Comparison of ENCODE assay signal across 8 cellular contexts in genomic region chr7:102713691-102714080, GRCh38. TPM values are rescaled to one million over a fixed set of nuclear protein-coding genes. Genes with fewer than 3 reads are reported as not detected.
DNase-seq lines count a peak whose midpoint lies in the region; ATAC-seq, FAIRE-seq and TF ChIP-seq lines count a peak whose summit lies in the region.
"Not testable (repeated sequence)": the region's sequence is repeated elsewhere in the genome, so short reads cannot be mapped to it uniquely, and the experiment has no call there.

No MANE protein-coding gene starts in this region.

- H3K4me1 Mint-ChIP-seq in activated T-helper 2 cell treated with anti-CD3 and anti-CD28 coated beads, Interferon-gamma antibody, Interleukin-2, Interleukin-4, amounts not matched to agents 10 μg/mL and 5 μg/mL and 100 μg/mL, durations not matched to agents 14 hours and 24 hours and 36 hours (ENCODE audit: low read depth), result peaks cover 16% of the 10 kb centered on the region

- not testable (repeated sequence) for H3K9me3 ChIP-seq in Panc1 (ENCODE audit: control insufficient read depth, insufficient read depth, low read depth, low read length); HepG2 (ENCODE audit: low read length)

- TF ChIP-seq POLR2A in HepG2 (IDR thresholded peaks at IDR 0.05; ENCODE audit: insufficient read depth in 1 of 2, low read depth in 2 of 2, low read length in 2 of 2), result not testable (repeated sequence)

- not testable (repeated sequence) for DNase-seq in GM12865 (ENCODE audit: low read depth); Panc1 (ENCODE audit: low read depth, low spot score); activated T-helper 2 cell treated with anti-CD3 and anti-CD28 coated beads, Interferon-gamma antibody, Interleukin-2, Interleukin-4, amounts not matched to agents 10 μg/mL and 5 μg/mL and 100 μg/mL, durations not matched to agents 14 hours and 24 hours and 36 hours (ENCODE audit: low spot score); HepG2 (ENCODE audit: low spot score)

- FAIRE-seq in HepG2 (lab: Jason Lieb, UNC), result peak; percentile 55

- H3K4me2 ChIP-seq in HepG2 (ENCODE audit: low read depth, low read length), result not testable (repeated sequence)

- POLR2A ChIA-PET in Panc1 (lab: Charles Lee); HepG2 (lab: Yijun Ruan, JAX): not testable (repeated sequence)

- H2AFZ ChIP-seq in HepG2 (ENCODE audit: low read length), result not testable (repeated sequence)

- BruUV-seq in Panc1 (replicated peaks; lab: Mats Ljungman, UMichigan); HepG2 (replicated peaks; lab: Mats Ljungman, UMichigan): not testable (repeated sequence)

- not testable (repeated sequence) for H3K79me2 ChIP-seq in HepG2 (ENCODE audit: insufficient read depth, low read length)

- 0 out of 2 replicates have a peak overlapping the region, but pooled peaks have one; percentile 42 for H3K27ac ChIP-seq in Panc1 (ENCODE audit: low read length)
- H3K27ac ChIP-seq in HepG2 (ENCODE audit: extremely low read length, insufficient read depth, low read length), result not testable (repeated sequence)

- not testable (repeated sequence) for H3K27me3 Mint-ChIP-seq in activated T-helper 2 cell treated with anti-CD3 and anti-CD28 coated beads, Interferon-gamma antibody, Interleukin-2, Interleukin-4, amounts not matched to agents 10 μg/mL and 5 μg/mL and 100 μg/mL, durations not matched to agents 14 hours and 24 hours and 36 hours (ENCODE audit: low read depth)

- in situ Hi-C loops in Panc1 (cut with HindIII; ENCODE audit: low pct_unique_long_range_greater_than_20kb, low sequenced_read_pairs); HepG2 (cut with HindIII; ENCODE audit: extremely low pct_ligation_motif_present, low pct_unique_long_range_greater_than_20kb): not testable (repeated sequence)

- H3K4me1 ChIP-seq in Panc1 (ENCODE audit: control insufficient read depth, insufficient read depth, low read length); HepG2 (ENCODE audit: insufficient read depth, low read length): not testable (repeated sequence)

- ATAC-seq in GM19035 (IDR thresholded peaks at IDR 0.05; ENCODE audit: unreplicated experiment) (peak; percentile 77), GM21528 (IDR thresholded peaks at IDR 0.05; ENCODE audit: low FRiP score, unreplicated experiment) (peak; percentile 81), HG02884 (IDR thresholded peaks at IDR 0.05; ENCODE audit: unreplicated experiment) (peak; percentile 56), HG03342 (IDR thresholded peaks at IDR 0.05; ENCODE audit: unreplicated experiment) (peak; percentile 73), Panc1 (peak; percentile 78)
- ATAC-seq in HepG2, result not testable (repeated sequence)

- H3K4me3 Mint-ChIP-seq in activated T-helper 2 cell treated with anti-CD3 and anti-CD28 coated beads, Interferon-gamma antibody, Interleukin-2, Interleukin-4, amounts not matched to agents 10 μg/mL and 5 μg/mL and 100 μg/mL, durations not matched to agents 14 hours and 24 hours and 36 hours (ENCODE audit: low read depth), result peak overlapping the region; percentile 50

- not testable (repeated sequence) for TF ChIP-seq EP300 in HepG2 (IDR thresholded peaks at IDR 0.05; ENCODE audit: low read depth in 2 of 2, low read length in 2 of 2); HepG2 (CRISPR knock-in tag; IDR thresholded peaks at IDR 0.05; ENCODE audit: borderline replicate concordance)

- not testable (repeated sequence) for TF ChIP-seq CTCF in GM12865 (IDR thresholded peaks at IDR 0.05; ENCODE audit: insufficient read depth, low read depth, low read length, missing control alignments); Panc1 (IDR thresholded peaks at IDR 0.05); HepG2 (CRISPR knock-in tag; IDR thresholded peaks at IDR 0.05)

- not testable (repeated sequence) for H3K36me3 ChIP-seq in Panc1 (ENCODE audit: control insufficient read depth, insufficient read depth, low read length); HepG2 (replicated peaks in 1 of 2; ENCODE audit: control insufficient read depth in 1 of 2, insufficient read depth in 2 of 2, low read length in 2 of 2)

- H3K27ac Mint-ChIP-seq in activated T-helper 2 cell treated with anti-CD3 and anti-CD28 coated beads, Interferon-gamma antibody, Interleukin-2, Interleukin-4, amounts not matched to agents 10 μg/mL and 5 μg/mL and 100 μg/mL, durations not matched to agents 14 hours and 24 hours and 36 hours, result peak overlapping the region; percentile 87

- not testable (repeated sequence) for H3K9ac ChIP-seq in HepG2 (ENCODE audit: insufficient read depth, low read depth, low read length)

- not testable (repeated sequence) for TF ChIP-seq RAD21 in HepG2 (CRISPR knock-in tag; IDR thresholded peaks at IDR 0.05)

- not testable (repeated sequence) for H4K20me1 ChIP-seq in HepG2 (ENCODE audit: insufficient read depth, low read length)

- H3K9me3 Mint-ChIP-seq in activated T-helper 2 cell treated with anti-CD3 and anti-CD28 coated beads, Interferon-gamma antibody, Interleukin-2, Interleukin-4, amounts not matched to agents 10 μg/mL and 5 μg/mL and 100 μg/mL, durations not matched to agents 14 hours and 24 hours and 36 hours, result not testable (repeated sequence)

- H3K27me3 ChIP-seq in Panc1 (ENCODE audit: control insufficient read depth, insufficient read depth, low read length); HepG2 (ENCODE audit: control insufficient read depth in 1 of 2, insufficient read depth in 2 of 2, low read length in 2 of 2): not testable (repeated sequence)

- H3K36me3 Mint-ChIP-seq in activated T-helper 2 cell treated with anti-CD3 and anti-CD28 coated beads, Interferon-gamma antibody, Interleukin-2, Interleukin-4, amounts not matched to agents 10 μg/mL and 5 μg/mL and 100 μg/mL, durations not matched to agents 14 hours and 24 hours and 36 hours (ENCODE audit: low read depth), result not testable (repeated sequence)

- WGBS in HepG2 (ENCODE audit: low lambda C conversion rate), result no CpG with 5 or more reads among the region's 1 CpG

- CTCF ChIA-PET in Panc1 (lab: Charles Lee); HepG2 (lab: Yijun Ruan, JAX; ENCODE audit: low intra/inter-chr PET ratio, low total read pairs): not testable (repeated sequence)

- H3K4me3 ChIP-seq in GM12865 (ENCODE audit: low read depth, low read length), result peak overlapping the region; percentile 15
- H3K4me3 ChIP-seq in Panc1 (ENCODE audit: low read depth in 2 of 2, low read length in 2 of 2); HepG2 (replicated peaks in 1 of 3; ENCODE audit: insufficient read depth in 1 of 3, low read depth in 2 of 3, low read length in 3 of 3): not testable (repeated sequence)

- intact Hi-C loops in Panc1 (cut with micrococcal nuclease; ENCODE audit: unreplicated experiment); activated T-helper 2 cell treated with anti-CD3 and anti-CD28 coated beads, Interferon-gamma antibody, Interleukin-2, Interleukin-4, amounts not matched to agents 10 μg/mL and 5 μg/mL and 100 μg/mL, durations not matched to agents 14 hours and 24 hours and 36 hours (cut with micrococcal nuclease); HepG2 (cut with micrococcal nuclease; ENCODE audit: unreplicated experiment): not testable (repeated sequence)

RNA-seq across cellular contexts. Expression of gene FAM185A, which starts 35.1 kb away (rescaled TPM):
- total RNA-seq in Panc1 (2021; ENCODE audit: unreplicated experiment) (8.9 TPM), HepG2 (2016; rRNA removed; fragmentation: Illumina TruSeq; extraction: Trizol) (11.6 and 12.9 TPM in 2 replicates)
- polyA plus RNA-seq in Panc1 (2012; ENCODE audit: insufficient read length), result 5.7 TPM
- 8.3 and 9.4 TPM in 2 replicates for total RNA-seq in activated T-helper 2 cell treated with anti-CD3 and anti-CD28 coated beads, Interferon-gamma antibody, Interleukin-2, Interleukin-4, amounts not matched to agents 10 μg/mL and 5 μg/mL and 100 μg/mL, durations not matched to agents 14 hours and 24 hours and 36 hours
- 5.0 and 6.2 TPM in 2 replicates for total RNA-seq in HepG2 (2016; cell fraction: cytosol; rRNA removed; fragmentation: Illumina TruSeq; extraction: Trizol; ENCODE audit: low read depth)
- total RNA-seq in HepG2 (2016; cell fraction: insoluble cytoplasmic fraction; rRNA removed; fragmentation: Illumina TruSeq; extraction: Trizol), result 10.9 and 11.9 TPM in 2 replicates
- total RNA-seq in HepG2 (2016; cell fraction: membrane; rRNA removed; fragmentation: Illumina TruSeq; extraction: Trizol), result 4.1 and 5.3 TPM in 2 replicates
- total RNA-seq in HepG2 (2016; cell fraction: nucleus; rRNA removed; fragmentation: Illumina TruSeq; extraction: Trizol), result 18.2 and 19.6 TPM in 2 replicates
- polyA plus RNA-seq in HepG2 (2011; rRNA removed), result 5.0 and 5.4 TPM in 2 replicates
- polyA plus RNA-seq in HepG2 (2011; cell fraction: cytosol; rRNA removed), result 4.1 and 5.4 TPM in 2 replicates
- 15.7 and 15.8 TPM in 2 replicates for polyA plus RNA-seq in HepG2 (2011; cell fraction: nucleus; rRNA removed)
- polyA plus RNA-seq in HepG2 (2012), result 1.7 and 5.4 TPM in 2 replicates
- 1.1 and 1.3 TPM in 2 replicates for polyA plus RNA-seq in HepG2 (2016; cell fraction: cytosol; fragmentation: Illumina TruSeq; extraction: Trizol; ENCODE audit: low read depth)
- 9.7 and 10.4 TPM in 2 replicates for polyA plus RNA-seq in HepG2 (2016; cell fraction: insoluble cytoplasmic fraction; fragmentation: Illumina TruSeq; extraction: Trizol; ENCODE audit: low read depth)
- 2.2 and 2.6 TPM in 2 replicates for polyA plus RNA-seq in HepG2 (2016; cell fraction: membrane; fragmentation: Illumina TruSeq; extraction: Trizol; ENCODE audit: low read depth)
- polyA plus RNA-seq in HepG2 (2016; cell fraction: nucleus; fragmentation: Illumina TruSeq; extraction: Trizol; ENCODE audit: insufficient read depth, low read depth), result 10.1 and 11.2 TPM in 2 replicates
- 12.2 TPM in 2 replicates for polyA minus RNA-seq in HepG2 (2011; rRNA and poly(A)+ RNA removed; ENCODE audit: low replicate concordance)
- 5.0 and 6.1 TPM in 2 replicates for polyA minus RNA-seq in HepG2 (2011; cell fraction: cytosol; rRNA and poly(A)+ RNA removed)
- 25.9 and 26.7 TPM in 2 replicates for polyA minus RNA-seq in HepG2 (2011; cell fraction: nucleus; rRNA and poly(A)+ RNA removed)

RNA-seq across cellular contexts. Expression of gene POLR2J2, which starts 42.2 kb away (rescaled TPM):
- total RNA-seq in Panc1 (2021; ENCODE audit: unreplicated experiment) (10.0 TPM), HepG2 (2016; rRNA removed; fragmentation: Illumina TruSeq; extraction: Trizol) (0.22 and 1.6 TPM in 2 replicates)
- 0.56 TPM for polyA plus RNA-seq in Panc1 (2012; ENCODE audit: insufficient read length)
- total RNA-seq in activated T-helper 2 cell treated with anti-CD3 and anti-CD28 coated beads, Interferon-gamma antibody, Interleukin-2, Interleukin-4, amounts not matched to agents 10 μg/mL and 5 μg/mL and 100 μg/mL, durations not matched to agents 14 hours and 24 hours and 36 hours, result 13.9 and 17.3 TPM in 2 replicates
- total RNA-seq in HepG2 (2016; cell fraction: cytosol; rRNA removed; fragmentation: Illumina TruSeq; extraction: Trizol; ENCODE audit: low read depth), result 1.3 and 1.4 TPM in 2 replicates
- 0.51 and 1.3 TPM in 2 replicates for total RNA-seq in HepG2 (2016; cell fraction: insoluble cytoplasmic fraction; rRNA removed; fragmentation: Illumina TruSeq; extraction: Trizol)
- total RNA-seq in HepG2 (2016; cell fraction: membrane; rRNA removed; fragmentation: Illumina TruSeq; extraction: Trizol), result 0.71 and 1.00 TPM in 2 replicates
- total RNA-seq in HepG2 (2016; cell fraction: nucleus; rRNA removed; fragmentation: Illumina TruSeq; extraction: Trizol), result 4.8 TPM in 2 replicates
- polyA plus RNA-seq in HepG2 (2011; rRNA removed), result 2.7 and 2.8 TPM in 2 replicates
- 0.05 and 0.21 TPM in 2 replicates for polyA plus RNA-seq in HepG2 (2011; cell fraction: cytosol; rRNA removed)
- polyA plus RNA-seq in HepG2 (2011; cell fraction: nucleus; rRNA removed), result 6.0 and 6.4 TPM in 2 replicates
- 0.88 and 1.0 TPM in 2 replicates for polyA plus RNA-seq in HepG2 (2012)
- 0.14 TPM in 1 of 2 replicates, not detected in the other for polyA plus RNA-seq in HepG2 (2016; cell fraction: cytosol; fragmentation: Illumina TruSeq; extraction: Trizol; ENCODE audit: low read depth)
- polyA plus RNA-seq in HepG2 (2016; cell fraction: insoluble cytoplasmic fraction; fragmentation: Illumina TruSeq; extraction: Trizol; ENCODE audit: low read depth), result 0.17 and 0.29 TPM in 2 replicates
- 0.28 TPM in 1 of 2 replicates, not detected in the other for polyA plus RNA-seq in HepG2 (2016; cell fraction: membrane; fragmentation: Illumina TruSeq; extraction: Trizol; ENCODE audit: low read depth)
- polyA plus RNA-seq in HepG2 (2016; cell fraction: nucleus; fragmentation: Illumina TruSeq; extraction: Trizol; ENCODE audit: insufficient read depth, low read depth), result 5.0 and 6.1 TPM in 2 replicates
- polyA minus RNA-seq in HepG2 (2011; rRNA and poly(A)+ RNA removed; ENCODE audit: low replicate concordance), result 7.6 and 8.3 TPM in 2 replicates
- polyA minus RNA-seq in HepG2 (2011; cell fraction: cytosol; rRNA and poly(A)+ RNA removed), result 0.40 TPM in 1 of 2 replicates, not detected in the other
- polyA minus RNA-seq in HepG2 (2011; cell fraction: nucleus; rRNA and poly(A)+ RNA removed), result 8.9 and 14.3 TPM in 2 replicates
